ENCODE assay signal across 8 cellular contexts in the genomic region with DNA sequence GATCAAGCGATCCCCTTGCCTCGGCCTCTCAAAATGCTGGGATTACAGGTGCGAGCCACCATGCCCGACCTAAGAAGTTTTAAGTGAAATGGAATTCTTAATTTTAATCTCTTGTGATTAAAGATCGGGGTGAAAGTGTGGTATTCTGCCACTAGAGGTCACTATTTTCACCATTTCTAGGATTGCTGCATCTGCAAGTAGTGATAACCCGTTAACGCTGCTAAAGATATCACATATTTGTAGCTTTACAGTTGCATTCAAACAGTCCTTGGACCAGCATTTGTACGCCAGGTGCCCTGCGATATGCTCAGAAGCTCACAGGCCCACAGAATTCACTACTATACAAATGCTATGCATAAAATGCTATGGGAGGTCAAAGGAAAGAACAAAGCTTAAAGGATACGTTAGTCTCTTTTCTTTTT. TPM values are rescaled to one million over a fixed set of nuclear protein-coding genes. Genes with fewer than 3 reads are reported as not detected.
DNase-seq lines count a peak whose midpoint lies in the region; ATAC-seq and TF ChIP-seq lines count a peak whose summit lies in the region.

No MANE protein-coding gene starts in this region.

- no peak overlapping the region for H3K27ac Mint-ChIP-seq in CD4-positive, CD25-positive, alpha-beta regulatory T cell
- no peak overlapping the region for H3K27ac Mint-ChIP-seq in stimulated activated effector memory CD8-positive, alpha-beta T cell treated with anti-CD3 and anti-CD28 coated beads, Interleukin-12 subunit alpha, Interleukin-12 subunit beta, amount 100 ng/mL, for 72 hours

- H3K4me3 ChIP-seq in CD4-positive, CD25-positive, alpha-beta regulatory T cell (ENCODE audit: low read depth, low read length) = peak overlapping the region; percentile 57
- no peak overlapping the region for H3K4me3 ChIP-seq in GM23248
- no peak overlapping the region for H3K4me3 ChIP-seq in ascending aorta

- H3K27me3 ChIP-seq in CD4-positive, CD25-positive, alpha-beta regulatory T cell (ENCODE audit: control insufficient read depth, insufficient read depth, low read length) = no peaks in the 10 kb centered on the region
- H3K27me3 ChIP-seq in GM23248 (replicated peaks; ENCODE audit: insufficient read depth) (no peaks in the 10 kb centered on the region), ascending aorta (no peaks in the 10 kb centered on the region)

- no peak overlapping the region for H3K4me2 ChIP-seq in GM23248 (ENCODE audit: unreplicated experiment)

- no peaks in the 10 kb centered on the region for H3K9me2 ChIP-seq in GM23248 (ENCODE audit: insufficient read depth)

- H3K9me3 Mint-ChIP-seq in CD4-positive, CD25-positive, alpha-beta regulatory T cell = no peaks in the 10 kb centered on the region
- H3K9me3 Mint-ChIP-seq in stimulated activated effector memory CD8-positive, alpha-beta T cell treated with anti-CD3 and anti-CD28 coated beads, Interleukin-12 subunit alpha, Interleukin-12 subunit beta, amount 100 ng/mL, for 72 hours = no peaks in the 10 kb centered on the region

- no peaks in the 10 kb centered on the region for H3K36me3 Mint-ChIP-seq in CD4-positive, CD25-positive, alpha-beta regulatory T cell
- H3K36me3 Mint-ChIP-seq in stimulated activated effector memory CD8-positive, alpha-beta T cell treated with anti-CD3 and anti-CD28 coated beads, Interleukin-12 subunit alpha, Interleukin-12 subunit beta, amount 100 ng/mL, for 72 hours = no peaks in the 10 kb centered on the region

- peaks cover 4% of the 10 kb centered on the region for H3K4me1 ChIP-seq in CD4-positive, CD25-positive, alpha-beta regulatory T cell (ENCODE audit: control insufficient read depth, insufficient read depth, low read length, poor library complexity, severe bottlenecking)
- H3K4me1 ChIP-seq in GM23248 (ENCODE audit: insufficient read depth) = peaks cover 16% of the 10 kb centered on the region
- no peaks in the 10 kb centered on the region for H3K4me1 ChIP-seq in ascending aorta

- 11 to 13% methylated on average over 10 of the region's 10 CpGs for WGBS in GM23248 (ENCODE audit: low coverage in 1 of 2, low lambda C conversion rate in 2 of 2, missing lambda C conversion rate in 2 of 2), 2 experiments

- H2AFZ ChIP-seq in GM23248 = no peak overlapping the region

- peak in 2 of 3 donors; percentile 63 to 71 for DNase-seq in CD4-positive, CD25-positive, alpha-beta regulatory T cell
- peak; percentile 63 for DNase-seq in GM23248
- DNase-seq in NCI-H510A (lab: John Stamatoyannopoulos, UW) = peak; percentile 8
- no peak for DNase-seq in ascending aorta (ENCODE audit: low spot score in 2 of 2)
- DNase-seq in iPS-NIHi11 (ENCODE audit: low spot score) = peak; percentile 60
- peak in 1 of 2 donors; percentile 49 for DNase-seq in stimulated activated effector memory CD8-positive, alpha-beta T cell treated with anti-CD3 and anti-CD28 coated beads, Interleukin-12 subunit alpha, Interleukin-12 subunit beta, amount 100 ng/mL, for 72 hours (ENCODE audit: low spot score in 2 of 2)

- H3K9me3 ChIP-seq in CD4-positive, CD25-positive, alpha-beta regulatory T cell (ENCODE audit: control insufficient read depth in 2 of 2, low read length in 2 of 2) = no peaks in the 10 kb centered on the region
- H3K9me3 ChIP-seq in GM23248 (ENCODE audit: low read depth) = no peaks in the 10 kb centered on the region
- H3K9me3 ChIP-seq in ascending aorta = no peaks in the 10 kb centered on the region

- intact Hi-C loops in ascending aorta (cut with DNase I) = loop anchor here (1.0 to 5.0 kb wide), 3 partner anchors 44 to 159 kb away; a partner anchor contains a TSS

- H3K36me3 ChIP-seq in CD4-positive, CD25-positive, alpha-beta regulatory T cell (ENCODE audit: control insufficient read depth, insufficient read depth, low read length) = no peaks in the 10 kb centered on the region
- H3K36me3 ChIP-seq in GM23248 (ENCODE audit: low read depth) (no peaks in the 10 kb centered on the region), ascending aorta (no peaks in the 10 kb centered on the region)

- peak; percentile 56 to 65 for ATAC-seq in CD4-positive, CD25-positive, alpha-beta regulatory T cell (ENCODE audit: low read depth in 2 of 2)
- peak; percentile 60 for ATAC-seq in stimulated activated effector memory CD8-positive, alpha-beta T cell treated with anti-CD3 and anti-CD28 coated beads, Interleukin-12 subunit alpha, Interleukin-12 subunit beta, amount 100 ng/mL, for 72 hours
- no peak for ATAC-seq in HG03280 (IDR thresholded peaks at IDR 0.05; ENCODE audit: unreplicated experiment)
- no peak for ATAC-seq in GM21528 (IDR thresholded peaks at IDR 0.05; ENCODE audit: low FRiP score, unreplicated experiment)

- peaks cover 12% of the 10 kb centered on the region for H3K27me3 Mint-ChIP-seq in CD4-positive, CD25-positive, alpha-beta regulatory T cell

- H3K9ac ChIP-seq in GM23248 = no peak overlapping the region

- H3K27ac ChIP-seq in CD4-positive, CD25-positive, alpha-beta regulatory T cell (ENCODE audit: insufficient read depth, low read length, poor library complexity, severe bottlenecking) = no peak overlapping the region
- H3K27ac ChIP-seq in GM23248 = no peak overlapping the region
- H3K27ac ChIP-seq in ascending aorta = no peak overlapping the region

- H3F3A ChIP-seq in GM23248 (ENCODE audit: insufficient read depth) = peaks cover 4% of the 10 kb centered on the region

- H3K4me1 Mint-ChIP-seq in CD4-positive, CD25-positive, alpha-beta regulatory T cell = peaks cover 0 to 6% (median 1%) of the 10 kb centered on the region in 4 donors
- peaks cover 5% of the 10 kb centered on the region for H3K4me1 Mint-ChIP-seq in stimulated activated effector memory CD8-positive, alpha-beta T cell treated with anti-CD3 and anti-CD28 coated beads, Interleukin-12 subunit alpha, Interleukin-12 subunit beta, amount 100 ng/mL, for 72 hours

- peak; percentile 64 to 74 (median 67) for TF ChIP-seq CTCF in ascending aorta (IDR thresholded peaks at IDR 0.05)

- no peaks in the 10 kb centered on the region for H3K79me2 ChIP-seq in GM23248 (ENCODE audit: insufficient read depth)

- no peaks in the 10 kb centered on the region for H4K20me1 ChIP-seq in GM23248 (ENCODE audit: insufficient read depth)

- no peak overlapping the region for H3K4me3 Mint-ChIP-seq in CD4-positive, CD25-positive, alpha-beta regulatory T cell
- no peak overlapping the region for H3K4me3 Mint-ChIP-seq in stimulated activated effector memory CD8-positive, alpha-beta T cell treated with anti-CD3 and anti-CD28 coated beads, Interleukin-12 subunit alpha, Interleukin-12 subunit beta, amount 100 ng/mL, for 72 hours

- in situ Hi-C loops in GM23248 (cut with MboI) = no loop called here

RNA-seq across cellular contexts. Expression of a gene that starts 19.3 kb away (rescaled TPM):
- total RNA-seq in CD4-positive, CD25-positive, alpha-beta regulatory T cell = 0.69 TPM
- under 1 TPM; 0.15 to 0.46 (median 0.28) TPM for polyA plus RNA-seq in CD4-positive, CD25-positive, alpha-beta regulatory T cell
- 0.22 TPM in 1 of 2 replicates, not detected in the other for total RNA-seq in GM23248 (2014; rRNA removed; shearing (Covaris generic))
- 0.22 TPM in 1 of 2 replicates, not detected in the other for polyA plus RNA-seq in GM23248 (2016; fragmentation: Nextera tagmentation; extraction: Ambion mirVana)
- not detected for total RNA-seq in ascending aorta

RNA-seq across cellular contexts. Expression of a gene that starts 41.1 kb away (rescaled TPM):
- 32.7 TPM for total RNA-seq in CD4-positive, CD25-positive, alpha-beta regulatory T cell
- polyA plus RNA-seq in CD4-positive, CD25-positive, alpha-beta regulatory T cell = 10 to 100 TPM; 60.8 to 72.0 (median 64.7) TPM
- total RNA-seq in GM23248 (2014; rRNA removed; shearing (Covaris generic)) = 42.2 and 48.6 TPM in 2 replicates
- 80.5 and 83.3 TPM in 2 replicates for polyA plus RNA-seq in GM23248 (2016; fragmentation: Nextera tagmentation; extraction: Ambion mirVana)
- total RNA-seq in ascending aorta = 12.2 TPM

RNA-seq across cellular contexts. Expression of a gene that starts 41.6 kb away (rescaled TPM):
- 56.0 TPM for total RNA-seq in CD4-positive, CD25-positive, alpha-beta regulatory T cell
- polyA plus RNA-seq in CD4-positive, CD25-positive, alpha-beta regulatory T cell = 1 to 10 TPM; 3.8 to 7.0 (median 4.7) TPM
- 16.3 and 16.4 TPM in 2 replicates for total RNA-seq in GM23248 (2014; rRNA removed; shearing (Covaris generic))
- polyA plus RNA-seq in GM23248 (2016; fragmentation: Nextera tagmentation; extraction: Ambion mirVana) = 7.1 and 7.6 TPM in 2 replicates
- total RNA-seq in ascending aorta = 98.7 TPM

Comparison
In these comparisons a context has a peak if more than half of its experiments do, and no peak if none do; other contexts are left out.
1. ATAC-seq: peak in CD4-positive, CD25-positive, alpha-beta regulatory T cell (2 of 2) and stimulated activated effector memory CD8-positive, alpha-beta T cell treated with anti-CD3 and anti-CD28 coated beads, Interleukin-12 subunit alpha, Interleukin-12 subunit beta, amount 100 ng/mL, for 72 hours (single experiment); none in HG03280 (single experiment) and GM21528 (single experiment).
2. DNase-seq: peak in CD4-positive, CD25-positive, alpha-beta regulatory T cell (2 of 3), GM23248 (single experiment), NCI-H510A (single experiment) and iPS-NIHi11 (single experiment); none in ascending aorta (0 of 2).